18 cellular contexts compared by ENCODE assay signal in genomic region chr22:18095101-18095805, GRCh38. TPM values are rescaled to one million over a fixed set of nuclear protein-coding genes. Genes with fewer than 3 reads are reported as not detected.
DNase-seq lines count a peak whose midpoint lies in the region; ATAC-seq and TF ChIP-seq lines count a peak whose summit lies in the region.
"Had no signal": no experiment of that assay in that cellular context is flagged by ENCODE, and none has a peak within 500 bp of the region (broad histone marks: within the 10 kb centered on the region; RNA-seq: fewer than 3 reads in every experiment).

No MANE protein-coding gene starts in this region.

- H3K27me3 Mint-ChIP-seq in activated naive CD4-positive, alpha-beta T cell treated with anti-CD3 and anti-CD28 coated beads, Interleukin-2, amount 10 ng/mL, durations not matched to agents 7 days and 5 days: no peaks in the 10 kb centered on the region
- no peaks in the 10 kb centered on the region for H3K27me3 Mint-ChIP-seq in stimulated activated memory B cell treated with anti-CD40 and anti-IgM and Interleukin-4, amounts not matched to agents 10 μg/mL and 1 μg/mL and 100 μg/mL, for 72 hours
- H3K27me3 Mint-ChIP-seq: activated CD8-positive, alpha-beta memory T cell treated with anti-CD3 and anti-CD28 coated beads, Interleukin-2, amount 10 ng/mL, durations not matched to agents 7 days and 5 days; activated naive CD4-positive, alpha-beta T cell treated with anti-CD3 and anti-CD28 coated beads, Interleukin-2, amount 50 U/mL, for 24 hours; naive B cell had no signal

- no peaks in the 10 kb centered on the region for H3K4me1 ChIP-seq in foreskin keratinocyte
- H3K4me1 ChIP-seq: HAP-1 had no signal

- H3K4me3 Mint-ChIP-seq in activated naive CD4-positive, alpha-beta T cell treated with anti-CD3 and anti-CD28 coated beads, Interleukin-2, amount 10 ng/mL, durations not matched to agents 7 days and 5 days: no peak overlapping the region
- peak overlapping the region; percentile 15 for H3K4me3 Mint-ChIP-seq in stimulated activated memory B cell treated with anti-CD40 and anti-IgM and Interleukin-4, amounts not matched to agents 10 μg/mL and 1 μg/mL and 100 μg/mL, for 72 hours
- H3K4me3 Mint-ChIP-seq: activated CD8-positive, alpha-beta memory T cell treated with anti-CD3 and anti-CD28 coated beads, Interleukin-2, amount 10 ng/mL, durations not matched to agents 7 days and 5 days; activated naive CD4-positive, alpha-beta T cell treated with anti-CD3 and anti-CD28 coated beads, Interleukin-2, amount 50 U/mL, for 24 hours; naive B cell had no signal

- no peaks in the 10 kb centered on the region for H3K9me3 Mint-ChIP-seq in activated naive CD4-positive, alpha-beta T cell treated with anti-CD3 and anti-CD28 coated beads, Interleukin-2, amount 10 ng/mL, durations not matched to agents 7 days and 5 days
- H3K9me3 Mint-ChIP-seq in stimulated activated memory B cell treated with anti-CD40 and anti-IgM and Interleukin-4, amounts not matched to agents 10 μg/mL and 1 μg/mL and 100 μg/mL, for 72 hours: peaks cover 3% of the 10 kb centered on the region
- H3K9me3 Mint-ChIP-seq: activated naive CD4-positive, alpha-beta T cell treated with anti-CD3 and anti-CD28 coated beads, Interleukin-2, amount 50 U/mL, for 24 hours had no signal

- H3K27ac ChIP-seq in foreskin keratinocyte: no peak overlapping the region
- H3K27ac ChIP-seq: hepatocyte had no signal

- peak; percentile 10 for ATAC-seq in foreskin keratinocyte
- ATAC-seq in stimulated activated memory B cell treated with anti-CD40 and anti-IgM and Interleukin-4, amounts not matched to agents 10 μg/mL and 1 μg/mL and 100 μg/mL, for 72 hours: no peak
- ATAC-seq in HG02763 (IDR thresholded peaks at IDR 0.05; ENCODE audit: unreplicated experiment): no peak
- ATAC-seq: activated CD8-positive, alpha-beta memory T cell treated with anti-CD3 and anti-CD28 coated beads, Interleukin-2, amount 10 ng/mL, durations not matched to agents 7 days and 5 days; left colon had no signal

- no peak for TF ChIP-seq CTCF in foreskin keratinocyte (conservative IDR thresholded peaks at IDR 0.05)
- no peak for TF ChIP-seq CTCF in GM13977 (IDR thresholded peaks at IDR 0.05; ENCODE audit: extremely low read depth, insufficient read depth, missing control alignments)

- in situ Hi-C loops in GM13977 (cut with MboI; ENCODE audit: low pct_unique_long_range_greater_than_20kb, low sequenced_read_pairs, unreplicated experiment): no loop called here

- H3K27ac Mint-ChIP-seq in activated naive CD4-positive, alpha-beta T cell treated with anti-CD3 and anti-CD28 coated beads, Interleukin-2, amount 10 ng/mL, durations not matched to agents 7 days and 5 days: peak overlapping the region; percentile 16
- peak overlapping the region; percentile 76 for H3K27ac Mint-ChIP-seq in stimulated activated memory B cell treated with anti-CD40 and anti-IgM and Interleukin-4, amounts not matched to agents 10 μg/mL and 1 μg/mL and 100 μg/mL, for 72 hours
- H3K27ac Mint-ChIP-seq: activated CD8-positive, alpha-beta memory T cell treated with anti-CD3 and anti-CD28 coated beads, Interleukin-2, amount 10 ng/mL, durations not matched to agents 7 days and 5 days; activated naive CD4-positive, alpha-beta T cell treated with anti-CD3 and anti-CD28 coated beads, Interleukin-2, amount 50 U/mL, for 24 hours had no signal

- CTCF ChIA-PET in activated naive CD4-positive, alpha-beta T cell treated with anti-CD3 and anti-CD28 coated beads, Interleukin-2, amount 10 ng/mL, durations not matched to agents 7 days and 5 days (lab: Charles Lee): no interaction called here

- no peak for DNase-seq in activated naive CD4-positive, alpha-beta T cell treated with anti-CD3 and anti-CD28 coated beads, Interleukin-2, amount 10 ng/mL, durations not matched to agents 7 days and 5 days
- no peak for DNase-seq in activated naive CD4-positive, alpha-beta T cell treated with anti-CD3 and anti-CD28 coated beads, Interleukin-2, amount 50 U/mL, for 16 hours
- DNase-seq in NCI-H226: peak; percentile 7
- DNase-seq in foreskin keratinocyte: no peak
- DNase-seq in GM13977 (ENCODE audit: low spot score): no peak
- DNase-seq in NCI-H1930 (lab: John Stamatoyannopoulos, UW): no peak
- DNase-seq: activated CD8-positive, alpha-beta memory T cell treated with anti-CD3 and anti-CD28 coated beads, Interleukin-2, amount 10 ng/mL, durations not matched to agents 7 days and 5 days; left colon; naive B cell; NCI-H1105 treated with DMSO at 0.1 percent for 48 hours; NCI-H524; retina; stimulated activated naive CD4-positive, alpha-beta T cell had no signal

- peaks cover 12% of the 10 kb centered on the region for H3K4me1 Mint-ChIP-seq in activated naive CD4-positive, alpha-beta T cell treated with anti-CD3 and anti-CD28 coated beads, Interleukin-2, amount 10 ng/mL, durations not matched to agents 7 days and 5 days
- peaks cover 23% of the 10 kb centered on the region for H3K4me1 Mint-ChIP-seq in stimulated activated memory B cell treated with anti-CD40 and anti-IgM and Interleukin-4, amounts not matched to agents 10 μg/mL and 1 μg/mL and 100 μg/mL, for 72 hours

- H3K36me3 Mint-ChIP-seq in activated naive CD4-positive, alpha-beta T cell treated with anti-CD3 and anti-CD28 coated beads, Interleukin-2, amount 10 ng/mL, durations not matched to agents 7 days and 5 days: peaks cover 29% of the 10 kb centered on the region
- peaks cover 45% of the 10 kb centered on the region for H3K36me3 Mint-ChIP-seq in stimulated activated memory B cell treated with anti-CD40 and anti-IgM and Interleukin-4, amounts not matched to agents 10 μg/mL and 1 μg/mL and 100 μg/mL, for 72 hours

- no peaks in the 10 kb centered on the region for H3K27me3 ChIP-seq in foreskin keratinocyte
- H3K27me3 ChIP-seq: hepatocyte had no signal

RNA-seq across cellular contexts. Expression of gene TUBA8, which starts 15.4 kb away (rescaled TPM):
- total RNA-seq in foreskin keratinocyte: 0.32 and 0.34 TPM in 2 replicates
- polyA plus RNA-seq in foreskin keratinocyte: 0.45 TPM in 2 replicates

RNA-seq across cellular contexts. Expression of gene PEX26, which starts 17.5 kb away (rescaled TPM):
- 25.7 and 29.1 TPM in 2 replicates for total RNA-seq in foreskin keratinocyte
- 10.7 and 11.5 TPM in 2 replicates for polyA plus RNA-seq in foreskin keratinocyte

RNA-seq across cellular contexts. Expression of gene USP18, which starts 54.7 kb away (rescaled TPM):
- total RNA-seq in foreskin keratinocyte: 14.6 and 19.8 TPM in 2 replicates
- polyA plus RNA-seq in foreskin keratinocyte: 11.8 and 14.0 TPM in 2 replicates
